ENCODE assay signal across 3 cellular contexts in the genomic region with DNA sequence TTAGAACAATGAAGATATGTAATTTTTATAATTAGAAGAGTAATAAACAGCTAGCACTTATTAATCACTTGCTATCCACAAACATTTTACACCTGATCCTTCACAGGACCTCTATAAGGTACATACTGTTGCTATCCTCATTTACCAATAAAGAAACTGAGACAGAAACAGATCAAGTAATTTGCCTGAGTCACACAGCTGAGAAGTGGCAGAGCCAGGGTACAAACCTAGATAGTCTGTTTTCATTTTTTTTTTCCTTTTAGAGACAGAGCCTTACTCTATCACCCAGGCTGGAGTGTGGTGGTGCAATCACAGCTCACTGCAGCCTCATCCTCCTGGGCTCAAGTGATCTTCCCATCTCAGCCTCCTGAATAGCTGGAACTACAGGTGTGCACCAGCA.
"Had no signal": no experiment of that assay in that cellular context is flagged by ENCODE, and none has a peak within 500 bp of the region (broad histone marks: within the 10 kb centered on the region; RNA-seq: fewer than 3 reads in every experiment).

No MANE protein-coding gene starts in this region.

- DNase-seq: GDM1, GF-D8 had no signal

- H3K4me3 ChIP-seq: GM12878 had no signal

- ATAC-seq: GM12878 had no signal
